ENCODE assay signal across 9 cellular contexts in genomic region chr9:20552874-20553624, GRCh38.
DNase-seq lines count a peak whose midpoint lies in the region; ATAC-seq and TF ChIP-seq lines count a peak whose summit lies in the region.
"Had no signal": no experiment of that assay in that cellular context is flagged by ENCODE, and none has a peak within 500 bp of the region (broad histone marks: within the 10 kb centered on the region; RNA-seq: fewer than 3 reads in every experiment).

No MANE protein-coding gene starts in this region.

- H3K9ac ChIP-seq in KMS-11 (no peak overlapping the region), neural progenitor cell (no peak overlapping the region)

- peak overlapping the region; percentile 57 for H3K4me3 Mint-ChIP-seq in activated CD4-positive, alpha-beta T cell treated with anti-CD3 and anti-CD28 coated beads, Interleukin-2, amount 10 ng/mL, durations not matched to agents 24 days and 14 days
- no peak overlapping the region for H3K4me3 Mint-ChIP-seq in stimulated activated naive B cell treated with anti-CD40 and anti-IgM and Interleukin-4, amounts not matched to agents 10 μg/mL and 1 μg/mL and 100 μg/mL, for 72 hours
- H3K4me3 Mint-ChIP-seq in neural progenitor cell, result no peak overlapping the region

- peak overlapping the region; percentile 82 for H3K27ac Mint-ChIP-seq in activated CD4-positive, alpha-beta T cell treated with anti-CD3 and anti-CD28 coated beads, Interleukin-2, amount 10 ng/mL, durations not matched to agents 24 days and 14 days
- H3K27ac Mint-ChIP-seq in stimulated activated naive B cell treated with anti-CD40 and anti-IgM and Interleukin-4, amounts not matched to agents 10 μg/mL and 1 μg/mL and 100 μg/mL, for 72 hours, result no peak overlapping the region
- H3K27ac Mint-ChIP-seq in neural progenitor cell, result no peak overlapping the region

- H3K27me3 Mint-ChIP-seq in activated CD4-positive, alpha-beta T cell treated with anti-CD3 and anti-CD28 coated beads, Interleukin-2, amount 10 ng/mL, durations not matched to agents 24 days and 14 days, result no peaks in the 10 kb centered on the region
- H3K27me3 Mint-ChIP-seq in stimulated activated naive B cell treated with anti-CD40 and anti-IgM and Interleukin-4, amounts not matched to agents 10 μg/mL and 1 μg/mL and 100 μg/mL, for 72 hours, result no peaks in the 10 kb centered on the region
- no peaks in the 10 kb centered on the region for H3K27me3 Mint-ChIP-seq in neural progenitor cell (ENCODE audit: insufficient read depth, low read depth)

- no peaks in the 10 kb centered on the region for H3K79me2 ChIP-seq in KMS-11 (ENCODE audit: insufficient read depth, low read depth)
- H3K79me2 ChIP-seq in neural progenitor cell (ENCODE audit: low read depth), result no peaks in the 10 kb centered on the region

- H3K4me3 ChIP-seq in KMS-11 (IDR thresholded peaks at IDR 0.05; ENCODE audit: insufficient read depth, low read depth, low read length), result no peak overlapping the region
- H3K4me3 ChIP-seq in neural progenitor cell, result no peak overlapping the region

- intact Hi-C loops in activated CD4-positive, alpha-beta T cell treated with anti-CD3 and anti-CD28 coated beads, Interleukin-2, amount 10 ng/mL, durations not matched to agents 24 days and 14 days (cut with micrococcal nuclease), result loop anchor here (1.0 to 10.0 kb wide), 10 partner anchors 9 to 626 kb away; partner anchors contain the start of genes HACD4 and MLLT3

- H3K9me3 ChIP-seq in neural progenitor cell (ENCODE audit: low read depth), result no peaks in the 10 kb centered on the region

- no peaks in the 10 kb centered on the region for H3K36me3 ChIP-seq in KMS-11 (ENCODE audit: insufficient read depth)
- H3K36me3 ChIP-seq in neural progenitor cell, result no peaks in the 10 kb centered on the region

- peaks cover 67% of the 10 kb centered on the region for H3K4me1 Mint-ChIP-seq in activated CD4-positive, alpha-beta T cell treated with anti-CD3 and anti-CD28 coated beads, Interleukin-2, amount 10 ng/mL, durations not matched to agents 24 days and 14 days
- peaks cover 21 to 41% of the 10 kb centered on the region in 2 donors for H3K4me1 Mint-ChIP-seq in stimulated activated naive B cell treated with anti-CD40 and anti-IgM and Interleukin-4, amounts not matched to agents 10 μg/mL and 1 μg/mL and 100 μg/mL, for 72 hours
- H3K4me1 Mint-ChIP-seq in neural progenitor cell, result peaks cover 24% of the 10 kb centered on the region

- no peaks in the 10 kb centered on the region for H3K27me3 ChIP-seq in KMS-11 (ENCODE audit: insufficient read depth, low read depth)
- H3K27me3 ChIP-seq in neural progenitor cell, result no peaks in the 10 kb centered on the region

- H3F3A ChIP-seq in neural progenitor cell (ENCODE audit: low read depth), result no peaks in the 10 kb centered on the region

- peaks cover 12% of the 10 kb centered on the region for H3K36me3 Mint-ChIP-seq in activated CD4-positive, alpha-beta T cell treated with anti-CD3 and anti-CD28 coated beads, Interleukin-2, amount 10 ng/mL, durations not matched to agents 24 days and 14 days (ENCODE audit: low read depth)
- H3K36me3 Mint-ChIP-seq in stimulated activated naive B cell treated with anti-CD40 and anti-IgM and Interleukin-4, amounts not matched to agents 10 μg/mL and 1 μg/mL and 100 μg/mL, for 72 hours, result no peaks in the 10 kb centered on the region
- H3K36me3 Mint-ChIP-seq in neural progenitor cell, result no peaks in the 10 kb centered on the region

- peaks cover 17% of the 10 kb centered on the region for H3K4me1 ChIP-seq in KMS-11 (ENCODE audit: low read depth, poor library complexity, severe bottlenecking)
- no peaks in the 10 kb centered on the region for H3K4me1 ChIP-seq in neural progenitor cell

- ATAC-seq in stimulated activated naive B cell treated with anti-CD40 and anti-IgM and Interleukin-4, amounts not matched to agents 10 μg/mL and 1 μg/mL and 100 μg/mL, for 72 hours (replicated peaks), result peak; percentile 50 to 52

- TF ChIP-seq CTCF in KMS-11 (conservative IDR thresholded peaks at IDR 0.05; ENCODE audit: low read depth, low read length) (peak; percentile 28), neural progenitor cell (IDR thresholded peaks at IDR 0.05) (no peak)

- H2AFZ ChIP-seq in KMS-11 (ENCODE audit: low read depth) (no peak overlapping the region), neural progenitor cell (replicated peaks) (no peak overlapping the region)

- H4K20me1 ChIP-seq in KMS-11 (ENCODE audit: insufficient read depth), result no peaks in the 10 kb centered on the region
- no peaks in the 10 kb centered on the region for H4K20me1 ChIP-seq in neural progenitor cell (ENCODE audit: low read depth)

- no peak overlapping the region for H3K27ac ChIP-seq in KMS-11
- no peak overlapping the region for H3K27ac ChIP-seq in neural progenitor cell

- peaks cover 7% of the 10 kb centered on the region for H3K9me3 Mint-ChIP-seq in activated CD4-positive, alpha-beta T cell treated with anti-CD3 and anti-CD28 coated beads, Interleukin-2, amount 10 ng/mL, durations not matched to agents 24 days and 14 days
- no peaks in the 10 kb centered on the region for H3K9me3 Mint-ChIP-seq in stimulated activated naive B cell treated with anti-CD40 and anti-IgM and Interleukin-4, amounts not matched to agents 10 μg/mL and 1 μg/mL and 100 μg/mL, for 72 hours
- no peaks in the 10 kb centered on the region for H3K9me3 Mint-ChIP-seq in neural progenitor cell

- peak; percentile 69 for DNase-seq in activated CD4-positive, alpha-beta T cell treated with anti-CD3 and anti-CD28 coated beads, Interleukin-2, amount 10 ng/mL, durations not matched to agents 24 days and 14 days
- no peak for DNase-seq in activated CD4-positive, alpha-beta T cell treated with anti-CD3 and anti-CD28 coated beads for 1 hour
- peak; percentile 7 for DNase-seq in dermis blood vessel endothelial cell
- DNase-seq in stimulated activated naive B cell treated with anti-CD40 and anti-IgM and Interleukin-4, amounts not matched to agents 10 μg/mL and 1 μg/mL and 100 μg/mL, for 72 hours, result no peak
- no peak for DNase-seq in neural progenitor cell (ENCODE audit: low spot score)
- DNase-seq in HUDEP-2 (lab: John Stamatoyannopoulos, UW; ENCODE audit: unreplicated experiment in 76 of 76), result no peak
- no peak for DNase-seq in HPDE6-E6E7 (ENCODE audit: extremely low spot score)
- DNase-seq: posterior cingulate gyrus had no signal

- 0 out of 2 replicates have a peak overlapping the region, but pooled peaks have one; percentile 9 for H3K4me2 ChIP-seq in KMS-11
- no peak overlapping the region for H3K4me2 ChIP-seq in neural progenitor cell

Comparison
In these comparisons a context has a peak if more than half of its experiments do, and no peak if none do; other contexts are left out.
1. DNase-seq: peak in activated CD4-positive, alpha-beta T cell treated with anti-CD3 and anti-CD28 coated beads, Interleukin-2, amount 10 ng/mL, durations not matched to agents 24 days and 14 days (single experiment) and dermis blood vessel endothelial cell (single experiment); none in activated CD4-positive, alpha-beta T cell treated with anti-CD3 and anti-CD28 coated beads for 1 hour (single experiment), stimulated activated naive B cell treated with anti-CD40 and anti-IgM and Interleukin-4, amounts not matched to agents 10 μg/mL and 1 μg/mL and 100 μg/mL, for 72 hours (single experiment), neural progenitor cell (single experiment), HUDEP-2 (0 of 76) and HPDE6-E6E7 (single experiment).